15 cellular contexts compared by ENCODE assay signal in genomic region chr4:182246401-182247205, GRCh38. TPM values are rescaled to one million over a fixed set of nuclear protein-coding genes. Genes with fewer than 3 reads are reported as not detected.
DNase-seq lines count a peak whose midpoint lies in the region; ATAC-seq and TF ChIP-seq lines count a peak whose summit lies in the region.
"Had no signal": no experiment of that assay in that cellular context is flagged by ENCODE, and none has a peak within 500 bp of the region (broad histone marks: within the 10 kb centered on the region; RNA-seq: fewer than 3 reads in every experiment).

No MANE protein-coding gene starts in this region.

- dilution Hi-C loops in IMR-90 (cut with HindIII; ENCODE audit: low sequenced_read_pairs, unreplicated experiment) = no loop called here

- WGBS in IMR-90 (ENCODE audit: extremely low coverage in 2 of 2, insufficient read length in 1 of 2), 2 experiments = 60% methylated on average over 15 of the region's 27 CpGs; no CpG with 5 or more reads in 1 of the 2 experiments

- 0 out of 2 replicates have a peak overlapping the region, but pooled peaks have one; percentile 3 for H2BK20ac ChIP-seq in IMR-90 (ENCODE audit: low read depth, low read length)

- no peak overlapping the region; the same call in 1 of the 2 replicates for H4K91ac ChIP-seq in IMR-90 (ENCODE audit: insufficient read depth, low read depth, low read length)

- H3K4me1 ChIP-seq in IMR-90 (ENCODE audit: control insufficient read depth, insufficient read depth, low read length) (peaks cover 4% of the 10 kb centered on the region), iPS-20b (ENCODE audit: insufficient read depth, low read length) (peaks cover 15% of the 10 kb centered on the region; the same call in 1 of the 2 replicates), rectal smooth muscle tissue (ENCODE audit: control insufficient read depth, insufficient read depth, low read length) (peaks cover 2% of the 10 kb centered on the region), upper lobe of right lung (no peaks in the 10 kb centered on the region), ascending aorta (no peaks in the 10 kb centered on the region)

- no peaks in the 10 kb centered on the region for H3K27me3 ChIP-seq in IMR-90 (ENCODE audit: control insufficient read depth, insufficient read depth, low read length)
- no peaks in the 10 kb centered on the region for H3K27me3 ChIP-seq in iPS-20b (ENCODE audit: insufficient read depth, low read length)
- H3K27me3 ChIP-seq in rectal smooth muscle tissue (ENCODE audit: control insufficient read depth, insufficient read depth, low read length) = no peaks in the 10 kb centered on the region
- H3K27me3 ChIP-seq in upper lobe of right lung = no peaks in the 10 kb centered on the region
- no peaks in the 10 kb centered on the region for H3K27me3 ChIP-seq in ascending aorta

- H3K36me3 ChIP-seq in IMR-90 (ENCODE audit: control insufficient read depth, insufficient read depth, low read length) = no peaks in the 10 kb centered on the region
- no peaks in the 10 kb centered on the region for H3K36me3 ChIP-seq in iPS-20b (ENCODE audit: insufficient read depth, low read depth, low read length)
- no peaks in the 10 kb centered on the region for H3K36me3 ChIP-seq in rectal smooth muscle tissue (ENCODE audit: control insufficient read depth, insufficient read depth, low read length)
- H3K36me3 ChIP-seq in upper lobe of right lung = no peaks in the 10 kb centered on the region
- H3K36me3 ChIP-seq in ascending aorta = no peaks in the 10 kb centered on the region

- no peak overlapping the region for H2AK9ac ChIP-seq in IMR-90 (replicated peaks; ENCODE audit: low read depth, low read length, poor library complexity)

- ATAC-seq in IMR-90 (ENCODE audit: low read depth) (peak; percentile 69), upper lobe of right lung (no peak)
- ATAC-seq: K562 had no signal

- H3K4me3 Mint-ChIP-seq in chondrocyte (ENCODE audit: unreplicated experiment) (no peak overlapping the region), progenitor cell of endocrine pancreas (ENCODE audit: low read depth) (no peak overlapping the region)
- H3K4me3 Mint-ChIP-seq: activated naive CD4-positive, alpha-beta T cell treated with anti-CD3 and anti-CD28 coated beads, Interleukin-2, amount 50 U/mL, for 24 hours; CD4-positive, alpha-beta T cell had no signal

- H4K5ac ChIP-seq in IMR-90 (ENCODE audit: low read depth, low read length) = no peak overlapping the region

- H3K9me3 ChIP-seq in IMR-90 (ENCODE audit: control insufficient read depth, insufficient read depth, low read length) = no peaks in the 10 kb centered on the region
- H3K9me3 ChIP-seq in iPS-20b (ENCODE audit: insufficient read depth, low read depth, low read length) = no peaks in the 10 kb centered on the region
- no peaks in the 10 kb centered on the region for H3K9me3 ChIP-seq in upper lobe of right lung
- no peaks in the 10 kb centered on the region for H3K9me3 ChIP-seq in ascending aorta

- H2BK5ac ChIP-seq in IMR-90 (ENCODE audit: low read depth, low read length, poor library complexity, severe bottlenecking) = no peak overlapping the region

- no peak overlapping the region for H3K56ac ChIP-seq in IMR-90 (ENCODE audit: extremely low read depth, insufficient read depth, low read length)

- H3K27ac Mint-ChIP-seq in chondrocyte (ENCODE audit: unreplicated experiment) = peak overlapping the region; percentile 62
- H3K27ac Mint-ChIP-seq in progenitor cell of endocrine pancreas = no peak overlapping the region
- H3K27ac Mint-ChIP-seq: activated naive CD4-positive, alpha-beta T cell treated with anti-CD3 and anti-CD28 coated beads, Interleukin-2, amount 50 U/mL, for 24 hours; CD4-positive, alpha-beta T cell had no signal

- H3K14ac ChIP-seq in IMR-90 (replicated peaks; ENCODE audit: low read depth, low read length) = peak overlapping the region; percentile 51; the same call in 1 of the 2 replicates

- POLR2A ChIA-PET in IMR-90 (lab: Charles Lee; ENCODE audit: unreplicated experiment) = no interaction called here

- H3K9me3 Mint-ChIP-seq in chondrocyte (ENCODE audit: low read depth) = peaks cover 5% of the 10 kb centered on the region
- H3K9me3 Mint-ChIP-seq in progenitor cell of endocrine pancreas (ENCODE audit: low read depth) = peaks cover 6% of the 10 kb centered on the region
- H3K9me3 Mint-ChIP-seq: CD4-positive, alpha-beta T cell had no signal

- H3K27me3 Mint-ChIP-seq in chondrocyte (ENCODE audit: low read depth) (no peaks in the 10 kb centered on the region), progenitor cell of endocrine pancreas (peaks cover 31% of the 10 kb centered on the region)
- H3K27me3 Mint-ChIP-seq: CD4-positive, alpha-beta T cell had no signal

- peak overlapping the region; percentile 55 for H3K4me2 ChIP-seq in IMR-90 (ENCODE audit: low read depth, low read length)

- H3K18ac ChIP-seq in IMR-90 (ENCODE audit: low read depth, low read length) = no peak overlapping the region

- peaks cover 0 to 4% of the 10 kb centered on the region in 2 experiments; a peak in 1 of 4 replicates for H3K79me1 ChIP-seq in IMR-90 (ENCODE audit: low read depth in 1 of 2, low read length in 2 of 2)

- peak; percentile 28; the same call in 1 of the 2 replicates for TF ChIP-seq RAD21 in IMR-90 (IDR thresholded peaks at IDR 0.05; ENCODE audit: low read length)

- H3K36me3 Mint-ChIP-seq in chondrocyte (ENCODE audit: low read depth) (no peaks in the 10 kb centered on the region), progenitor cell of endocrine pancreas (ENCODE audit: insufficient read depth) (no peaks in the 10 kb centered on the region)
- H3K36me3 Mint-ChIP-seq: activated naive CD4-positive, alpha-beta T cell treated with anti-CD3 and anti-CD28 coated beads, Interleukin-2, amount 50 U/mL, for 24 hours had no signal

- H3K4me1 Mint-ChIP-seq in chondrocyte (ENCODE audit: low read depth) = peaks cover 37% of the 10 kb centered on the region
- H3K4me1 Mint-ChIP-seq in progenitor cell of endocrine pancreas (ENCODE audit: low read depth) = peaks cover 3% of the 10 kb centered on the region
- H3K4me1 Mint-ChIP-seq: activated naive CD4-positive, alpha-beta T cell treated with anti-CD3 and anti-CD28 coated beads, Interleukin-2, amount 50 U/mL, for 24 hours had no signal

- peak overlapping the region; percentile 19; the same call in 1 of the 2 replicates for H3K23ac ChIP-seq in IMR-90 (ENCODE audit: low read depth, low read length)

- H2AK5ac ChIP-seq in IMR-90 (ENCODE audit: low read depth, low read length) = peak overlapping the region; percentile 45; the same call in 1 of the 2 replicates

- H4K20me1 ChIP-seq in IMR-90 (ENCODE audit: insufficient read depth, low read length) = no peaks in the 10 kb centered on the region

- H2BK15ac ChIP-seq in IMR-90 (ENCODE audit: low read depth, low read length) = no peak overlapping the region; the same call in 2 of the 3 replicates

- intact Hi-C loops in IMR-90 (cut with micrococcal nuclease) (loop anchor here (10.0 kb wide), 1 partner anchor 678 kb away; no protein-coding TSS in a partner anchor), upper lobe of right lung (cut with DNase I) (no loop called here), ascending aorta (cut with DNase I) (no loop called here)

- H3K4me3 ChIP-seq in IMR-90 (ENCODE audit: insufficient read depth, low read depth, low read length) (peak overlapping the region; percentile 20), iPS-20b (ENCODE audit: low read length) (no peak overlapping the region), rectal smooth muscle tissue (ENCODE audit: low read length) (peak overlapping the region; percentile 41), upper lobe of right lung (no peak overlapping the region), ascending aorta (no peak overlapping the region)
- H3K4me3 ChIP-seq: GM23248, K562 had no signal

- H3K4ac ChIP-seq in IMR-90 (ENCODE audit: low read depth, low read length) = peak overlapping the region; percentile 22

- no peak for TF ChIP-seq POLR2A in IMR-90 (IDR thresholded peaks at IDR 0.05; ENCODE audit: low read depth, low read length)

- DNase-seq in IMR-90 (peak; percentile 78), chondrocyte (ENCODE audit: low spot score) (no peak), DMS114 treated with DMSO at 0.1 percent for 48 hours (lab: John Stamatoyannopoulos, UW; ENCODE audit: unreplicated experiment) (no peak), upper lobe of right lung (no peak), progenitor cell of endocrine pancreas (ENCODE audit: low spot score, unreplicated experiment) (no peak), ascending aorta (ENCODE audit: low spot score in 2 of 2) (no peak)
- DNase-seq: CD4-positive, alpha-beta T cell; NCI-H146; NCI-H526 treated with DMSO at 0.1 percent for 48 hours; SHP77 treated with DMSO at 0.1 percent for 48 hours had no signal

- H2BK120ac ChIP-seq in IMR-90 (ENCODE audit: low read depth, low read length) = peak overlapping the region; percentile 18; the same call in 1 of the 2 replicates

- TF ChIP-seq CTCF in IMR-90 (conservative IDR thresholded peaks at IDR 0.05; ENCODE audit: low read depth, low read length) (no peak; the same call in 1 of the 2 replicates), chondrocyte (IDR thresholded peaks at IDR 0.05) (peak; percentile 20), upper lobe of right lung (IDR thresholded peaks at IDR 0.05) (no peak), progenitor cell of endocrine pancreas (IDR thresholded peaks at IDR 0.05; ENCODE audit: unreplicated experiment) (no peak), ascending aorta (IDR thresholded peaks at IDR 0.05) (no peak)

- no peak overlapping the region for H3K9ac ChIP-seq in IMR-90 (ENCODE audit: low read depth, low read length)
- H3K9ac ChIP-seq in iPS-20b (ENCODE audit: low read depth, low read length) = no peak overlapping the region
- no peak overlapping the region for H3K9ac ChIP-seq in rectal smooth muscle tissue (ENCODE audit: low read length)
- H3K9ac ChIP-seq: GM23248 had no signal

- no peak overlapping the region for H3K27ac ChIP-seq in IMR-90 (ENCODE audit: insufficient read depth, low read length)
- peak overlapping the region; percentile 28 for H3K27ac ChIP-seq in iPS-20b (ENCODE audit: low read length)
- no peak overlapping the region for H3K27ac ChIP-seq in rectal smooth muscle tissue (ENCODE audit: low read depth, low read length)
- no peak overlapping the region for H3K27ac ChIP-seq in upper lobe of right lung
- H3K27ac ChIP-seq in ascending aorta = no peak overlapping the region
- H3K27ac ChIP-seq: GM23248 had no signal

- BruUV-seq in IMR-90 (replicated peaks; lab: Mats Ljungman, UMichigan) = no TSS peak

- H2AFZ ChIP-seq in IMR-90 (replicated peaks; ENCODE audit: low read length, poor library complexity) = peak overlapping the region; percentile 28
- H2AFZ ChIP-seq: GM23248 had no signal

- peaks cover 6% of the 10 kb centered on the region; the same call in 1 of the 2 replicates for H3K9me1 ChIP-seq in IMR-90 (ENCODE audit: insufficient read depth, low read length)

- peak overlapping the region in 1 of 2 experiments; percentile 33; a peak in 1 of 4 replicates for H4K8ac ChIP-seq in IMR-90 (ENCODE audit: low read depth in 2 of 2, low read length in 2 of 2)

- CTCF ChIA-PET in IMR-90 (lab: Yijun Ruan, JAX) = no interaction called here

- in situ Hi-C loops in IMR-90 (cut with MboI; ENCODE audit: low sequenced_read_pairs) = no loop called here

RNA-seq across cellular contexts. Expression of gene TENM3, which starts 3.4 kb away (rescaled TPM):
- 127 and 173 TPM in 2 replicates for total RNA-seq in IMR-90 (2012; rRNA removed)
- polyA plus RNA-seq in IMR-90 (2012; rRNA removed) = 29.9 and 31.3 TPM in 2 replicates
- 17.3 and 27.4 TPM in 2 replicates for polyA plus RNA-seq in IMR-90 (2012; cell fraction: cytosol; rRNA removed)
- 22.0 and 26.1 TPM in 2 replicates for polyA plus RNA-seq in IMR-90 (2012; cell fraction: nucleus; rRNA removed; ENCODE audit: low replicate concordance)
- 87.0 to 135 TPM (median 87.6 TPM) in 3 replicates for total RNA-seq in chondrocyte
- 5.6 TPM for total RNA-seq in upper lobe of right lung
- 40.4 and 51.9 TPM in 2 replicates for total RNA-seq in progenitor cell of endocrine pancreas
- total RNA-seq in ascending aorta = 2.8 TPM
- total RNA-seq: CD4-positive, alpha-beta T cell had no signal

Comparison
In these comparisons a context has a peak if more than half of its experiments do, and no peak if none do; other contexts are left out.
1. H3K4me3 ChIP-seq: peak in IMR-90 (single experiment) and rectal smooth muscle tissue (single experiment); none in iPS-20b (single experiment), upper lobe of right lung (single experiment) and ascending aorta (0 of 2).